8 cellular contexts compared by ENCODE assay signal in genomic region chr1:233294991-233295774, GRCh38. TPM values are rescaled to one million over a fixed set of nuclear protein-coding genes. Genes with fewer than 3 reads are reported as not detected.
A peak's percentile ranks its signal among the peaks of the same experiment; 100 is the strongest.
DNase-seq lines count a peak whose midpoint lies in the region; ATAC-seq and TF ChIP-seq lines count a peak whose summit lies in the region.

TSS of gene PCNX2 (minus strand) at chr1:233295725. CDS start at chr1:233295478, 247 bp downstream.

- no peaks in the 10 kb centered on the region for H3K9me3 ChIP-seq in A673 (ENCODE audit: low read depth, low read length, poor library complexity, severe bottlenecking)

- H3K9me3 Mint-ChIP-seq in activated CD4-positive, alpha-beta T cell treated with anti-CD3 and anti-CD28 coated beads, Interleukin-2, amount 10 ng/mL, durations not matched to agents 7 days and 5 days: no peaks in the 10 kb centered on the region

- intact Hi-C loops in A673 (cut with micrococcal nuclease; ENCODE audit: unreplicated experiment) (no loop called here), dorsolateral prefrontal cortex (cut with DNase I) (loop anchor here in 1 of 2 donors (1.0 kb wide), 1 partner anchor 13 kb away; no protein-coding TSS in a partner anchor)

- POLR2A ChIA-PET in A673 (lab: Charles Lee; ENCODE audit: low non-redundant PET): no interaction called here
- POLR2A ChIA-PET in activated CD4-positive, alpha-beta T cell treated with anti-CD3 and anti-CD28 coated beads, Interleukin-2, amount 10 ng/mL, durations not matched to agents 7 days and 5 days (lab: Charles Lee): no interaction called here

- TF ChIP-seq CTCF in A673 (conservative IDR thresholded peaks at IDR 0.05; ENCODE audit: low read depth, low read length): no peak
- TF ChIP-seq CTCF in dorsolateral prefrontal cortex (IDR thresholded peaks at IDR 0.05 in 54 of 56, conservative IDR thresholded peaks at IDR 0.05 in 2 of 56; ENCODE audit: low read depth in 1 of 56, partially characterized antibody in 56 of 56): no peak

- peaks cover 33% of the 10 kb centered on the region for H3K4me1 Mint-ChIP-seq in activated CD4-positive, alpha-beta T cell treated with anti-CD3 and anti-CD28 coated beads, Interleukin-2, amount 10 ng/mL, durations not matched to agents 7 days and 5 days

- peak; percentile 93 for DNase-seq in A673 (ENCODE audit: low spot score)
- peak; percentile 83 for DNase-seq in NCI-H2227 (lab: John Stamatoyannopoulos, UW; ENCODE audit: unreplicated experiment)
- peak; percentile 66 for DNase-seq in activated CD4-positive, alpha-beta T cell treated with anti-CD3 and anti-CD28 coated beads, Interleukin-2, amount 10 ng/mL, durations not matched to agents 7 days and 5 days
- DNase-seq in dorsolateral prefrontal cortex: peak in 8 of 10 donors; percentile 37 to 87 (median 56)
- DNase-seq in lung microvascular endothelial cell (ENCODE audit: low read depth in 2 of 2): peak; percentile 16 to 78
- DNase-seq in stimulated activated CD8-positive, alpha-beta memory T cell treated with anti-CD3 and anti-CD28 coated beads, Interleukin-12 subunit alpha, Interleukin-12 subunit beta, amount 100 ng/mL, for 24 hours (ENCODE audit: extremely low read depth): peak; percentile 33

- no peaks in the 10 kb centered on the region for H3K27me3 Mint-ChIP-seq in activated CD4-positive, alpha-beta T cell treated with anti-CD3 and anti-CD28 coated beads, Interleukin-2, amount 10 ng/mL, durations not matched to agents 7 days and 5 days

- H3K27me3 ChIP-seq in A673 (replicated peaks; ENCODE audit: insufficient read depth, low read depth, low read length, poor library complexity) (no peaks in the 10 kb centered on the region), dorsolateral prefrontal cortex (no peaks in the 10 kb centered on the region)

- ATAC-seq in GM18867 (IDR thresholded peaks at IDR 0.05; ENCODE audit: unreplicated experiment) (peak; percentile 96), HG03095 (IDR thresholded peaks at IDR 0.05; ENCODE audit: unreplicated experiment) (peak; percentile 92)

- CTCF ChIA-PET in A673 (lab: Charles Lee): interaction anchor here (0.6 kb wide), 1 partner anchor 663 kb away, joined by 3 read pairs; no protein-coding TSS in a partner anchor
- CTCF ChIA-PET in activated CD4-positive, alpha-beta T cell treated with anti-CD3 and anti-CD28 coated beads, Interleukin-2, amount 10 ng/mL, durations not matched to agents 7 days and 5 days (lab: Charles Lee): interaction anchor here (1.0 kb wide), 1 partner anchor 32 kb away, joined by 3 read pairs; no protein-coding TSS in a partner anchor

- BruUV-seq in A673 (replicated peaks; lab: Mats Ljungman, UMichigan): no TSS peak

- peaks cover 11% of the 10 kb centered on the region for H3K36me3 Mint-ChIP-seq in activated CD4-positive, alpha-beta T cell treated with anti-CD3 and anti-CD28 coated beads, Interleukin-2, amount 10 ng/mL, durations not matched to agents 7 days and 5 days (ENCODE audit: low read depth)

- H3K27ac ChIP-seq in A673 (ENCODE audit: low read depth, low read length, poor library complexity, severe bottlenecking): peak within 1 kb of the TSS; percentile 17
- peak within 1 kb of the TSS in 44 of 59 donors; percentile 5 to 83 (median 66) for H3K27ac ChIP-seq in dorsolateral prefrontal cortex

- H3K4me3 Mint-ChIP-seq in activated CD4-positive, alpha-beta T cell treated with anti-CD3 and anti-CD28 coated beads, Interleukin-2, amount 10 ng/mL, durations not matched to agents 7 days and 5 days: peak within 1 kb of the TSS; percentile 82

- H3K36me3 ChIP-seq in A673 (ENCODE audit: insufficient read depth, low read length, poor library complexity, severe bottlenecking): no peaks in the 10 kb centered on the region

- H3K4me3 ChIP-seq in A673 (ENCODE audit: low read depth, low read length, poor library complexity, severe bottlenecking): peak within 1 kb of the TSS; percentile 75
- peak within 1 kb of the TSS; percentile 41 to 91 (median 77) for H3K4me3 ChIP-seq in dorsolateral prefrontal cortex

- peaks cover 4% of the 10 kb centered on the region for H3K4me1 ChIP-seq in A673 (ENCODE audit: insufficient read depth, low read length, poor library complexity, severe bottlenecking)

- H3K27ac Mint-ChIP-seq in activated CD4-positive, alpha-beta T cell treated with anti-CD3 and anti-CD28 coated beads, Interleukin-2, amount 10 ng/mL, durations not matched to agents 7 days and 5 days: peak within 1 kb of the TSS; percentile 93

RNA-seq across cellular contexts. Expression of gene PCNX2, which starts in this region (rescaled TPM):
- total RNA-seq in A673 (2021) (9.1 and 9.6 TPM in 2 replicates), dorsolateral prefrontal cortex (100 to 1,000 TPM in 119 of 120 experiments, 10 to 100 TPM in 1; 85.7 to 219 (median 153) TPM), lung microvascular endothelial cell (0.20 and 2.8 TPM in 2 replicates)
- 10 to 100 TPM; 25.0 to 29.8 TPM for total RNA-seq in activated CD4-positive, alpha-beta T cell treated with anti-CD3 and anti-CD28 coated beads, Interleukin-2, amount 10 ng/mL, durations not matched to agents 7 days and 5 days

Comparison
In these comparisons a context has a peak if more than half of its experiments do, and no peak if none do; other contexts are left out.
1. Peak in every context shown above with its lines: DNase-seq, ATAC-seq, H3K4me3 ChIP-seq and H3K27ac ChIP-seq.
2. DNase-seq: peak in every context shown above with its lines; median percentile 93 in A673; 83 in NCI-H2227; 66 in activated CD4-positive, alpha-beta T cell treated with anti-CD3 and anti-CD28 coated beads, Interleukin-2, amount 10 ng/mL, durations not matched to agents 7 days and 5 days; 56 in dorsolateral prefrontal cortex; 47 in lung microvascular endothelial cell; 33 in stimulated activated CD8-positive, alpha-beta memory T cell treated with anti-CD3 and anti-CD28 coated beads, Interleukin-12 subunit alpha, Interleukin-12 subunit beta, amount 100 ng/mL, for 24 hours.